In genomic region chr15:89578146-89578545, GRCh38 we compare ENCODE assay signal across 14 cellular contexts. TPM values are rescaled to one million over a fixed set of nuclear protein-coding genes. Genes with fewer than 3 reads are reported as not detected.
DNase-seq lines count a peak whose midpoint lies in the region; ATAC-seq and TF ChIP-seq lines count a peak whose summit lies in the region.
"Had no signal": no experiment of that assay in that cellular context is flagged by ENCODE, and none has a peak within 500 bp of the region (broad histone marks: within the 10 kb centered on the region; RNA-seq: fewer than 3 reads in every experiment).

No MANE protein-coding gene starts in this region.

- DNase-seq in MCF 10A (ENCODE audit: unreplicated experiment) = peak; percentile 6
- DNase-seq in breast epithelium (ENCODE audit: low spot score in 2 of 2) = no peak
- DNase-seq in RKO (ENCODE audit: low spot score) = peak; percentile 2
- no peak for DNase-seq in fibroblast of mammary gland (ENCODE audit: low read depth)
- DNase-seq in stimulated activated naive CD8-positive, alpha-beta T cell treated with anti-CD3 and anti-CD28 coated beads, Interleukin-15, amount 100 ng/mL, for 72 hours = no peak
- no peak for DNase-seq in left lobe of liver (ENCODE audit: low spot score)
- DNase-seq in NCI-H2196 (lab: John Stamatoyannopoulos, UW; ENCODE audit: unreplicated experiment) = no peak
- DNase-seq: central memory CD4-positive, alpha-beta T cell; NCI-H226; SHP77 treated with DMSO at 0.1 percent for 48 hours; stimulated activated CD4-positive, alpha-beta T cell treated with anti-CD3 and anti-CD28 coated beads, Interleukin-15, amount 100 ng/mL, for 24 hours; stomach had no signal

- POLR2A ChIA-PET in MCF 10A (lab: Yijun Ruan, JAX) = interaction anchor here (0.6 kb wide), 1 partner anchor 458 kb away, joined by 4 read pairs; no protein-coding TSS in a partner anchor

- peak overlapping the region; percentile 71 for H3K27ac Mint-ChIP-seq in MCF 10A (ENCODE audit: low read depth, unreplicated experiment)
- H3K27ac Mint-ChIP-seq in stimulated activated naive CD8-positive, alpha-beta T cell treated with anti-CD3 and anti-CD28 coated beads, Interleukin-15, amount 100 ng/mL, for 72 hours = no peak overlapping the region

- no peak for TF ChIP-seq POLR2A in breast epithelium (IDR thresholded peaks at IDR 0.05)

- ATAC-seq in stimulated activated naive CD8-positive, alpha-beta T cell treated with anti-CD3 and anti-CD28 coated beads, Interleukin-15, amount 100 ng/mL, for 72 hours = no peak
- ATAC-seq in left lobe of liver (no peak), GM19035 (IDR thresholded peaks at IDR 0.05; ENCODE audit: unreplicated experiment) (no peak)

- H3K27me3 ChIP-seq in breast epithelium = no peaks in the 10 kb centered on the region
- H3K27me3 ChIP-seq: stomach had no signal

- BruUV-seq in MCF 10A (replicated peaks; lab: Mats Ljungman, UMichigan) = no TSS peak

- H3K36me3 ChIP-seq in breast epithelium = no peaks in the 10 kb centered on the region
- H3K36me3 ChIP-seq: stomach had no signal

- intact Hi-C loops in MCF 10A (cut with micrococcal nuclease) (no loop called here), breast epithelium (cut with DNase I; ENCODE audit: low total_unique reads) (no loop called here)

- no peaks in the 10 kb centered on the region for H3K36me3 Mint-ChIP-seq in MCF 10A (ENCODE audit: insufficient read depth, unreplicated experiment)

- H3K4me3 Mint-ChIP-seq in MCF 10A (ENCODE audit: unreplicated experiment) = peak overlapping the region; percentile 77
- peak overlapping the region; percentile 76 to 89 for H3K4me3 Mint-ChIP-seq in stimulated activated naive CD8-positive, alpha-beta T cell treated with anti-CD3 and anti-CD28 coated beads, Interleukin-15, amount 100 ng/mL, for 72 hours

- CTCF ChIA-PET in MCF 10A (lab: Yijun Ruan, JAX) = no interaction called here

- no peak overlapping the region for H3K27ac ChIP-seq in breast epithelium
- H3K27ac ChIP-seq: C4-2B, stomach had no signal

- H3K27me3 Mint-ChIP-seq in MCF 10A (ENCODE audit: insufficient read depth, unreplicated experiment) = no peaks in the 10 kb centered on the region
- H3K27me3 Mint-ChIP-seq in stimulated activated naive CD8-positive, alpha-beta T cell treated with anti-CD3 and anti-CD28 coated beads, Interleukin-15, amount 100 ng/mL, for 72 hours = peaks cover 4% of the 10 kb centered on the region

- peaks cover 0 to 6% of the 10 kb centered on the region in 2 donors for H3K4me1 ChIP-seq in breast epithelium

- no peaks in the 10 kb centered on the region for H3K9me3 Mint-ChIP-seq in MCF 10A (ENCODE audit: unreplicated experiment)
- no peaks in the 10 kb centered on the region for H3K9me3 Mint-ChIP-seq in stimulated activated naive CD8-positive, alpha-beta T cell treated with anti-CD3 and anti-CD28 coated beads, Interleukin-15, amount 100 ng/mL, for 72 hours

- peaks cover 33% of the 10 kb centered on the region for H3K4me1 Mint-ChIP-seq in MCF 10A (ENCODE audit: insufficient read depth, unreplicated experiment)
- H3K4me1 Mint-ChIP-seq in stimulated activated naive CD8-positive, alpha-beta T cell treated with anti-CD3 and anti-CD28 coated beads, Interleukin-15, amount 100 ng/mL, for 72 hours = peaks cover 35% of the 10 kb centered on the region

- H3K9me3 ChIP-seq in breast epithelium = no peaks in the 10 kb centered on the region
- H3K9me3 ChIP-seq: stomach had no signal

- TF ChIP-seq CTCF in MCF 10A (IDR thresholded peaks at IDR 0.05; ENCODE audit: unreplicated experiment) (no peak), breast epithelium (IDR thresholded peaks at IDR 0.05) (no peak), fibroblast of mammary gland (conservative IDR thresholded peaks at IDR 0.05; ENCODE audit: control insufficient read depth, insufficient read depth, low read depth, low read length) (no peak)

- H3K4me3 ChIP-seq in breast epithelium (no peak overlapping the region), fibroblast of mammary gland (ENCODE audit: control insufficient read depth, low read depth, low read length) (peak overlapping the region; percentile 33)
- H3K4me3 ChIP-seq: stomach had no signal

RNA-seq across cellular contexts. Expression of gene TICRR, which starts 2.9 kb away (rescaled TPM):
- total RNA-seq in MCF 10A (2022) = 6.6 and 8.5 TPM in 2 replicates
- under 1 TPM in 2 of 3 donors, not detected in 1; 0.15 to 0.16 TPM for total RNA-seq in breast epithelium
- total RNA-seq in left lobe of liver = 0.10 TPM

Comparison
In these comparisons a context has a peak if more than half of its experiments do, and no peak if none do; other contexts are left out.
1. DNase-seq: peak in MCF 10A (single experiment) and RKO (single experiment); none in breast epithelium (0 of 2), fibroblast of mammary gland (single experiment), stimulated activated naive CD8-positive, alpha-beta T cell treated with anti-CD3 and anti-CD28 coated beads, Interleukin-15, amount 100 ng/mL, for 72 hours (0 of 2), left lobe of liver (single experiment) and NCI-H2196 (single experiment).